In genomic region chr20:42506397-42506796, GRCh38 we compare ENCODE assay signal across 5 cellular contexts.
"Had no signal": no experiment of that assay in that cellular context is flagged by ENCODE, and none has a peak within 500 bp of the region (broad histone marks: within the 10 kb centered on the region; RNA-seq: fewer than 3 reads in every experiment).

No MANE protein-coding gene starts in this region.

- H3K27ac ChIP-seq: HL-60, KMS-11 had no signal

- H3K9ac ChIP-seq: KMS-11 had no signal

- H3K4me2 ChIP-seq: KMS-11 had no signal

- DNase-seq: KBM-7, KG1 had no signal

- FAIRE-seq: HTR-8/SVneo had no signal
